In genomic region chr4:2941138-2942036, GRCh38 we compare ENCODE assay signal across 19 cellular contexts. TPM values are rescaled to one million over a fixed set of nuclear protein-coding genes. Genes with fewer than 3 reads are reported as not detected.
DNase-seq lines count a peak whose midpoint lies in the region; ATAC-seq, FAIRE-seq and TF ChIP-seq lines count a peak whose summit lies in the region.
"Had no signal": no experiment of that assay in that cellular context is flagged by ENCODE, and none has a peak within 500 bp of the region (broad histone marks: within the 10 kb centered on the region; RNA-seq: fewer than 3 reads in every experiment).

No MANE protein-coding gene starts in this region.

- H3K23ac ChIP-seq in IMR-90 (ENCODE audit: low read depth, low read length), result no peak overlapping the region

- H2BK20ac ChIP-seq in IMR-90 (ENCODE audit: low read depth, low read length), result no peak overlapping the region

- ATAC-seq in IMR-90 (ENCODE audit: low read depth), result no peak
- ATAC-seq in activated naive CD8-positive, alpha-beta T cell treated with anti-CD3 and anti-CD28 coated beads, Interleukin-2, amount 10 ng/mL, durations not matched to agents 7 days and 5 days (ENCODE audit: low read depth), result no peak
- ATAC-seq: gastrocnemius medialis had no signal

- peaks cover 78% of the 10 kb centered on the region for H3K36me3 ChIP-seq in IMR-90 (ENCODE audit: control insufficient read depth, insufficient read depth, low read length)
- H3K36me3 ChIP-seq: uterus had no signal

- peaks cover 25% of the 10 kb centered on the region for H3K4me1 Mint-ChIP-seq in activated naive CD8-positive, alpha-beta T cell treated with anti-CD3 and anti-CD28 coated beads, Interleukin-2, amount 10 ng/mL, durations not matched to agents 7 days and 5 days
- peaks cover 8% of the 10 kb centered on the region for H3K4me1 Mint-ChIP-seq in neural crest cell

- 85% methylated on average over 5 of the region's 24 CpGs; no CpG with 5 or more reads in 1 of the 2 experiments for WGBS in IMR-90 (ENCODE audit: extremely low coverage in 2 of 2, insufficient read length in 1 of 2), 2 experiments

- H3K27me3 ChIP-seq in IMR-90 (ENCODE audit: control insufficient read depth, insufficient read depth, low read length), result no peaks in the 10 kb centered on the region
- H3K27me3 ChIP-seq: gastrocnemius medialis, neutrophil, uterus had no signal

- no peaks in the 10 kb centered on the region for H3K9me3 ChIP-seq in IMR-90 (ENCODE audit: control insufficient read depth, insufficient read depth, low read length)
- H3K9me3 ChIP-seq: gastrocnemius medialis, neutrophil, uterus had no signal

- H3K36me3 Mint-ChIP-seq in activated naive CD8-positive, alpha-beta T cell treated with anti-CD3 and anti-CD28 coated beads, Interleukin-2, amount 10 ng/mL, durations not matched to agents 7 days and 5 days, result peaks cover 29% of the 10 kb centered on the region
- H3K36me3 Mint-ChIP-seq in neural crest cell (ENCODE audit: low read depth), result peaks cover 5% of the 10 kb centered on the region

- H3K9me3 Mint-ChIP-seq in activated naive CD8-positive, alpha-beta T cell treated with anti-CD3 and anti-CD28 coated beads, Interleukin-2, amount 10 ng/mL, durations not matched to agents 7 days and 5 days, result no peaks in the 10 kb centered on the region
- H3K9me3 Mint-ChIP-seq in neural crest cell, result no peaks in the 10 kb centered on the region
- H3K9me3 Mint-ChIP-seq: activated CD4-positive, alpha-beta T cell treated with anti-CD3 and anti-CD28 coated beads, Interleukin-2, amount 10 ng/mL, durations not matched to agents 24 days and 14 days had no signal

- H2BK5ac ChIP-seq in IMR-90 (ENCODE audit: low read depth, low read length, poor library complexity, severe bottlenecking), result no peak overlapping the region

- POLR2A ChIA-PET in IMR-90 (lab: Charles Lee; ENCODE audit: unreplicated experiment), result interaction anchor here (0.5 kb wide), 1 partner anchor 85 kb away, joined by 7 read pairs; no protein-coding TSS in a partner anchor
- POLR2A ChIA-PET in activated naive CD8-positive, alpha-beta T cell treated with anti-CD3 and anti-CD28 coated beads, Interleukin-2, amount 10 ng/mL, durations not matched to agents 7 days and 5 days (lab: Charles Lee), result no interaction called here

- H2BK15ac ChIP-seq in IMR-90 (ENCODE audit: low read depth, low read length), result no peak overlapping the region

- peaks cover 3% of the 10 kb centered on the region; the same call in 1 of the 2 replicates for H3K9me1 ChIP-seq in IMR-90 (ENCODE audit: insufficient read depth, low read length)

- DNase-seq in D721Med (ENCODE audit: insufficient read length, low spot score) (peak; percentile 5), IMR-90 (no peak), neural crest cell (ENCODE audit: low read depth, low spot score) (no peak), HK-2 (ENCODE audit: unreplicated experiment) (no peak), MV-4-11 (lab: John Stamatoyannopoulos, UW) (no peak), RPMI8226 (no peak)
- peak; percentile 27 for DNase-seq in activated naive CD8-positive, alpha-beta T cell treated with anti-CD3 and anti-CD28 coated beads, Interleukin-2, amount 10 ng/mL, durations not matched to agents 7 days and 5 days
- DNase-seq: activated CD4-positive, alpha-beta T cell treated with anti-CD3 and anti-CD28 coated beads, Interleukin-2, amount 10 ng/mL, durations not matched to agents 24 days and 14 days; DMS 273 treated with DMSO at 0.1 percent for 48 hours; mesenchymal stem cell; NCI-H2081 treated with DMSO at 0.1 percent for 48 hours; SHP77; stimulated activated CD4-positive, alpha-beta T cell treated with anti-CD3 and anti-CD28 coated beads, Interleukin-4, amount 100 ng/mL, for 4 hours; T-helper 9 cell had no signal

- H4K8ac ChIP-seq in IMR-90 (ENCODE audit: low read depth in 2 of 2, low read length in 2 of 2), result no peak overlapping the region

- no peak overlapping the region for H4K91ac ChIP-seq in IMR-90 (ENCODE audit: insufficient read depth, low read depth, low read length)

- H3K4me1 ChIP-seq in IMR-90 (ENCODE audit: control insufficient read depth, insufficient read depth, low read length), result no peaks in the 10 kb centered on the region
- H3K4me1 ChIP-seq: uterus had no signal

- no peak overlapping the region for H2AK9ac ChIP-seq in IMR-90 (replicated peaks; ENCODE audit: low read depth, low read length, poor library complexity)

- no peak overlapping the region for H2BK120ac ChIP-seq in IMR-90 (ENCODE audit: low read depth, low read length)

- H3K4me3 ChIP-seq in IMR-90 (ENCODE audit: insufficient read depth, low read depth, low read length), result no peak overlapping the region
- H3K4me3 ChIP-seq: gastrocnemius medialis, uterus had no signal

- in situ Hi-C loops in IMR-90 (cut with MboI; ENCODE audit: low sequenced_read_pairs), result no loop called here

- H3K4ac ChIP-seq in IMR-90 (ENCODE audit: low read depth, low read length), result no peak overlapping the region

- no peak overlapping the region for H2AK5ac ChIP-seq in IMR-90 (ENCODE audit: low read depth, low read length)

- H3K18ac ChIP-seq in IMR-90 (ENCODE audit: low read depth, low read length), result no peak overlapping the region

- H3K79me1 ChIP-seq in IMR-90 (ENCODE audit: low read depth in 1 of 2, low read length in 2 of 2), result peaks cover 17 to 45% of the 10 kb centered on the region in 2 experiments

- no peak overlapping the region for H3K56ac ChIP-seq in IMR-90 (ENCODE audit: extremely low read depth, insufficient read depth, low read length)

- H3K4me2 ChIP-seq in IMR-90 (ENCODE audit: low read depth, low read length), result no peak overlapping the region

- no peak overlapping the region for H3K9ac ChIP-seq in IMR-90 (ENCODE audit: low read depth, low read length)

- TF ChIP-seq POLR2A in IMR-90 (IDR thresholded peaks at IDR 0.05; ENCODE audit: low read depth, low read length), result no peak

- no TSS peak for BruUV-seq in IMR-90 (replicated peaks; lab: Mats Ljungman, UMichigan)

- intact Hi-C loops in IMR-90 (cut with micrococcal nuclease), result no loop called here

- no peak for FAIRE-seq in D721Med (lab: Jason Lieb, UNC)
- FAIRE-seq: endometrium had no signal

- peaks cover 39% of the 10 kb centered on the region for H4K20me1 ChIP-seq in IMR-90 (ENCODE audit: insufficient read depth, low read length)

- no peak overlapping the region for H4K5ac ChIP-seq in IMR-90 (ENCODE audit: low read depth, low read length)

- H3K27me3 Mint-ChIP-seq in activated naive CD8-positive, alpha-beta T cell treated with anti-CD3 and anti-CD28 coated beads, Interleukin-2, amount 10 ng/mL, durations not matched to agents 7 days and 5 days, result no peaks in the 10 kb centered on the region
- H3K27me3 Mint-ChIP-seq in neural crest cell (ENCODE audit: low read depth), result no peaks in the 10 kb centered on the region
- H3K27me3 Mint-ChIP-seq: activated CD4-positive, alpha-beta T cell treated with anti-CD3 and anti-CD28 coated beads, Interleukin-2, amount 10 ng/mL, durations not matched to agents 24 days and 14 days; B cell had no signal

- no peak overlapping the region for H3K27ac ChIP-seq in IMR-90 (ENCODE audit: insufficient read depth, low read length)
- H3K27ac ChIP-seq: gastrocnemius medialis, neutrophil, uterus had no signal

- TF ChIP-seq RAD21 in IMR-90 (IDR thresholded peaks at IDR 0.05; ENCODE audit: low read length), result no peak

- H3K14ac ChIP-seq in IMR-90 (replicated peaks; ENCODE audit: low read depth, low read length), result no peak overlapping the region

- H3K4me3 Mint-ChIP-seq in activated naive CD8-positive, alpha-beta T cell treated with anti-CD3 and anti-CD28 coated beads, Interleukin-2, amount 10 ng/mL, durations not matched to agents 7 days and 5 days, result no peak overlapping the region
- peak overlapping the region; percentile 68 for H3K4me3 Mint-ChIP-seq in neural crest cell
- H3K4me3 Mint-ChIP-seq: activated CD4-positive, alpha-beta T cell treated with anti-CD3 and anti-CD28 coated beads, Interleukin-2, amount 10 ng/mL, durations not matched to agents 24 days and 14 days; B cell had no signal

- H2AFZ ChIP-seq in IMR-90 (replicated peaks; ENCODE audit: low read length, poor library complexity), result peak overlapping the region; percentile 28

- CTCF ChIA-PET in IMR-90 (lab: Yijun Ruan, JAX), result no interaction called here

- dilution Hi-C loops in IMR-90 (cut with HindIII; ENCODE audit: low sequenced_read_pairs, unreplicated experiment), result no loop called here

- no peak overlapping the region for H3K27ac Mint-ChIP-seq in activated naive CD8-positive, alpha-beta T cell treated with anti-CD3 and anti-CD28 coated beads, Interleukin-2, amount 10 ng/mL, durations not matched to agents 7 days and 5 days
- no peak overlapping the region for H3K27ac Mint-ChIP-seq in neural crest cell (ENCODE audit: unreplicated experiment)

- TF ChIP-seq CTCF in D721Med (IDR thresholded peaks at IDR 0.05; ENCODE audit: insufficient read depth, missing control alignments) (no peak), IMR-90 (conservative IDR thresholded peaks at IDR 0.05; ENCODE audit: low read depth, low read length) (no peak), neural crest cell (conservative IDR thresholded peaks at IDR 0.05) (no peak)

TF ChIP-seq in IMR-90, 13 proteins besides CTCF, POLR2A, EP300 and RAD21 (continues in another document):
- TF ChIP-seq MXI1 (IDR thresholded peaks at IDR 0.05; ENCODE audit: borderline replicate concordance, low read depth, low read length), result no peak
- TF ChIP-seq USF2 (IDR thresholded peaks at IDR 0.05; ENCODE audit: low read depth, low read length), result no peak
- TF ChIP-seq SMC3 (IDR thresholded peaks at IDR 0.05; ENCODE audit: low read depth, low read length), result no peak

RNA-seq across cellular contexts. Expression of gene NOP14, which starts 21.8 kb away (rescaled TPM):
- total RNA-seq in IMR-90 (2012; rRNA removed) (10.9 and 19.2 TPM in 2 replicates), neural crest cell (46.6 and 49.2 TPM in 2 replicates)
- 11.3 and 12.6 TPM in 2 replicates for polyA plus RNA-seq in IMR-90 (2012; rRNA removed)
- polyA plus RNA-seq in IMR-90 (2012; cell fraction: cytosol; rRNA removed), result 5.4 and 8.4 TPM in 2 replicates
- polyA plus RNA-seq in IMR-90 (2012; cell fraction: nucleus; rRNA removed; ENCODE audit: low replicate concordance), result 6.7 and 10.4 TPM in 2 replicates
- total RNA-seq in activated naive CD8-positive, alpha-beta T cell treated with anti-CD3 and anti-CD28 coated beads, Interleukin-2, amount 10 ng/mL, durations not matched to agents 7 days and 5 days, result 10 to 100 TPM; 36.8 to 40.3 TPM

RNA-seq across cellular contexts. Expression of gene GRK4, which starts 22.0 kb away (rescaled TPM):
- total RNA-seq in IMR-90 (2012; rRNA removed) (1.6 and 1.7 TPM in 2 replicates), neural crest cell (8.9 and 11.6 TPM in 2 replicates)
- 2.1 and 2.2 TPM in 2 replicates for polyA plus RNA-seq in IMR-90 (2012; rRNA removed)
- 2.0 and 2.3 TPM in 2 replicates for polyA plus RNA-seq in IMR-90 (2012; cell fraction: cytosol; rRNA removed)
- 1.1 and 1.6 TPM in 2 replicates for polyA plus RNA-seq in IMR-90 (2012; cell fraction: nucleus; rRNA removed; ENCODE audit: low replicate concordance)
- 1 to 10 TPM; 2.4 to 3.4 TPM for total RNA-seq in activated naive CD8-positive, alpha-beta T cell treated with anti-CD3 and anti-CD28 coated beads, Interleukin-2, amount 10 ng/mL, durations not matched to agents 7 days and 5 days

Comparison
In these comparisons a context has a peak if more than half of its experiments do, and no peak if none do; other contexts are left out.
1. DNase-seq: peak in D721Med (single experiment) and activated naive CD8-positive, alpha-beta T cell treated with anti-CD3 and anti-CD28 coated beads, Interleukin-2, amount 10 ng/mL, durations not matched to agents 7 days and 5 days (single experiment); none in IMR-90 (single experiment), neural crest cell (single experiment), HK-2 (single experiment), MV-4-11 (single experiment) and RPMI8226 (single experiment).